24 cellular contexts compared by ENCODE assay signal in the genomic region with DNA sequence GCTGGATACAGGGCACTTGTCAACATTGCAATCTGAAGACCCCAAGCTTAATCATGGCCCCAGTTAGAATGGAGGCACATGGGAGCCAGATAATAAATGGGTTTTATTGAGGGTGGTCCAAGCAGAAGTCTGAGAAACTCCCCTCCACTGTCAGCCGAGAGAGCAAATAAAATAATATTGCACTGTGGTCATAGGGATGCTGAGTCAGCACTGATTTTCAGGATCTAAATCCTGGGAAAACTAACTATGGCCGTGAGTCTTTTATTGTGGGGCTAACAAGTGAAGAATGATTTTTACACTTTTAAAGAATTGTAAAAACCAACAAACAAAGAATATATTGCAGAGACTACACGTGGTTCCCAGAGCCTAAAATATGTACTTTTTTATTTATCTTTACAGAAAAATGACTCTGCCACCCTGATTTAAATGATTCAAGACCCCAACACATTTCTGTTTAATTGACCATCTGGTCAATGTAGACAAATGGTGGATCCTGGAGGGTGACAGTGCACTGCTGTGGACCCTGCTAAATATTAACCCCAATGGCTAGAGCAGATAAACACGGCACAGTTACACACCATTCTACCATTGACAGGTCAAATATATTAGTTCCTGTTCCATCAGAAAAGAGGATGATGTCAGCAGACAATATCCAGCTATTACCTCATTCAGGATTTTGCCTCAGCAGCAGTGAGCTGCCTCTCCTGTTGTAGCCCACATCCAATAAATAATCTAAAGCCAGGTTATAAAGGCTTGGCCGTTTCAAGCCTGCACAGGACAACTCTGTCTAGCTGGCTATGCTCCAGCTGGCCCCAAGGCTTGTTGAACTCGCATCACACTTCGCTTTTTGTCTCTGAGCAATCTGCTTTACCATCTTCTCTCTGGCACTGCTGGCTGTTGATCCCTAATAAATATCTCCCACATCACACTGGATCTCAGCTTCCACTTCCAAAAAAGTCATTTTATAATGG. TPM values are rescaled to one million over a fixed set of nuclear protein-coding genes. Genes with fewer than 3 reads are reported as not detected.
"Had no signal": no experiment of that assay in that cellular context is flagged by ENCODE, and none has a peak within 500 bp of the region (broad histone marks: within the 10 kb centered on the region; RNA-seq: fewer than 3 reads in every experiment).

No MANE protein-coding gene starts in this region.

- DNase-seq: activated CD4-positive, alpha-beta T cell treated with anti-CD3 and anti-CD28 coated beads for 1 hour; activated CD4-positive, alpha-beta T cell treated with anti-CD3 and anti-CD28 coated beads, Interleukin-2, amount 50 U/mL, for 48 hours; activated naive CD4-positive, alpha-beta T cell; activated naive CD8-positive, alpha-beta T cell treated with anti-CD3 and anti-CD28 coated beads for 36 hours; amniotic stem cell; central memory CD4-positive, alpha-beta T cell; endodermal cell; foreskin melanocyte; hypothalamus; islet precursor cell; naive B cell; ovary; stimulated activated CD4-positive, alpha-beta T cell treated with anti-CD3 and anti-CD28 coated beads, Interleukin-4, amount 100 ng/mL, for 1 hour; stimulated activated naive CD8-positive, alpha-beta T cell treated with anti-CD3 and anti-CD28 coated beads, Interleukin-15, amount 100 ng/mL, for 72 hours; T-helper 2 cell; transverse colon; WERI-Rb-1 had no signal

- H3K9me3 Mint-ChIP-seq: endodermal cell had no signal

- H3K27ac Mint-ChIP-seq: activated naive CD8-positive, alpha-beta T cell treated with anti-CD3 and anti-CD28 coated beads for 36 hours; activated T-helper 17 cell treated with anti-CD3 and anti-CD28 coated beads, Interleukin-2, amount 50 U/mL, for 72 hours; endodermal cell; stimulated activated naive CD8-positive, alpha-beta T cell treated with anti-CD3 and anti-CD28 coated beads, Interleukin-15, amount 100 ng/mL, for 72 hours had no signal

- H3K4me2 ChIP-seq: smooth muscle cell had no signal

- ATAC-seq: activated T-helper 17 cell treated with anti-CD3 and anti-CD28 coated beads, Interleukin-2, amount 50 U/mL, for 72 hours; sciatic nerve; stimulated activated naive CD8-positive, alpha-beta T cell treated with anti-CD3 and anti-CD28 coated beads, Interleukin-15, amount 100 ng/mL, for 72 hours had no signal

- H3K4me1 Mint-ChIP-seq: activated naive CD8-positive, alpha-beta T cell treated with anti-CD3 and anti-CD28 coated beads for 36 hours; activated T-helper 17 cell treated with anti-CD3 and anti-CD28 coated beads, Interleukin-2, amount 50 U/mL, for 72 hours; endodermal cell had no signal

- H3K4me3 Mint-ChIP-seq: activated naive CD8-positive, alpha-beta T cell treated with anti-CD3 and anti-CD28 coated beads for 36 hours; activated T-helper 17 cell treated with anti-CD3 and anti-CD28 coated beads, Interleukin-2, amount 50 U/mL, for 72 hours; endodermal cell; naive B cell; stimulated activated naive CD8-positive, alpha-beta T cell treated with anti-CD3 and anti-CD28 coated beads, Interleukin-15, amount 100 ng/mL, for 72 hours had no signal

- H3K27me3 Mint-ChIP-seq: activated T-helper 17 cell treated with anti-CD3 and anti-CD28 coated beads, Interleukin-2, amount 50 U/mL, for 72 hours; stimulated activated naive CD8-positive, alpha-beta T cell treated with anti-CD3 and anti-CD28 coated beads, Interleukin-15, amount 100 ng/mL, for 72 hours had no signal

- H3K4me3 ChIP-seq: lung, ovary, smooth muscle cell, suprapubic skin, transverse colon, vagina had no signal

- H3K9me3 ChIP-seq: ovary, suprapubic skin, transverse colon, vagina had no signal

- H3K36me3 Mint-ChIP-seq: activated naive CD8-positive, alpha-beta T cell treated with anti-CD3 and anti-CD28 coated beads for 36 hours had no signal

- H3K27me3 ChIP-seq: ovary, suprapubic skin, transverse colon, vagina had no signal

- H3K36me3 ChIP-seq: ovary, suprapubic skin, transverse colon, vagina, WERI-Rb-1 had no signal

- H3K27ac ChIP-seq: ovary, suprapubic skin, transverse colon, vagina, WERI-Rb-1 had no signal

- H3K4me1 ChIP-seq: suprapubic skin, transverse colon, vagina had no signal

RNA-seq across cellular contexts. Expression of a gene that starts 31.4 kb away (rescaled TPM):
- total RNA-seq: activated naive CD8-positive, alpha-beta T cell treated with anti-CD3 and anti-CD28 coated beads for 36 hours; activated T-helper 17 cell treated with anti-CD3 and anti-CD28 coated beads, Interleukin-2, amount 50 U/mL, for 72 hours; lung; pulmonary artery endothelial cell; vagina had no signal
- polyA plus RNA-seq: ovary had no signal
